8 cellular contexts compared by ENCODE assay signal in the genomic region with DNA sequence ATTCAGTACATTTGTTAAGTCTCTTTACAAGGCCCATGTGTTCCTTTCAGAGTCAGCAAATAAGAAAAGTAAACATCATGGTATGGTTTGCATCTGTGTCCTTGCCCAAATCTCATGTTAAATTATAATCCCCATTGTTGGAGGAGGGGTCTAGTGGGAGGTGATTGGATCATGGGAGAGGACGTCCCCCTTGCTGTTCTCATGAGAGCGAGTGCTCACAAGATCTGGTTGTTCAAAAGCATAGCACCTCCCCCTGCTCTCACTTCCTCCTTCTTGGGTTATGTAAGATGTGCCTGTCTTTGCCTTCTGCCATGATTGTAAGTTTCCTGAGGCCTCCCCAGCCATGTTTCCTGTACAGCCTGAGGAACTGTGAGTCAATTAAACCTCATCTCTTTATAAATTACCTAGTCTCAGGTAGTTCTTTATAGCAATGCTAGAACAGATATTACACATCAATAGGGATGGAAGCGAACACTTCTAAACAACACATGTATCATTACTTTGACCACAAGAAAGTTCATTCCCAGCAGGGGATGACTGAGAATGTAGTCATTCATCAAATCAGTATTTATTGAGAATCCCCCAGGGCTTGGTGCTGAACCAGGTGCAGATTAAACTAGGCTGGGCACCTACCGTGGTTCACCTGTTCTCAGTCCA. TPM values are rescaled to one million over a fixed set of nuclear protein-coding genes. Genes with fewer than 3 reads are reported as not detected.
DNase-seq lines count a peak whose midpoint lies in the region; ATAC-seq and TF ChIP-seq lines count a peak whose summit lies in the region.

No MANE protein-coding gene starts in this region.

- peak overlapping the region; percentile 66 for H3K27ac ChIP-seq in OCI-LY3 (ENCODE audit: low read length)
- no peak overlapping the region for H3K27ac ChIP-seq in mesendoderm (ENCODE audit: low read depth, low read length)
- no peak overlapping the region for H3K27ac ChIP-seq in CD8-positive, alpha-beta memory T cell (ENCODE audit: low read depth, low read length)

- no peak for TF ChIP-seq CTCF in OCI-LY3 (IDR thresholded peaks at IDR 0.05; ENCODE audit: low read depth, low read length)
- no peak for TF ChIP-seq CTCF in activated CD8-positive, alpha-beta T cell treated with anti-CD3 and anti-CD28 coated beads for 36 hours (IDR thresholded peaks at IDR 0.05)

- no peaks in the 10 kb centered on the region for H3K79me1 ChIP-seq in mesendoderm (ENCODE audit: low read length)

- H3K9me3 ChIP-seq in OCI-LY3 (ENCODE audit: insufficient read depth, low read length), result 0 out of 2 replicates have a peak, but pooled peaks cover 4% of the 10 kb centered on the region
- H3K9me3 ChIP-seq in CD8-positive, alpha-beta memory T cell (ENCODE audit: low read length), result no peaks in the 10 kb centered on the region

- H4K5ac ChIP-seq in mesendoderm (ENCODE audit: low read length), result no peak overlapping the region

- H3K56ac ChIP-seq in mesendoderm (ENCODE audit: low read length), result no peak overlapping the region

- H3K4me1 Mint-ChIP-seq in CD8-positive, alpha-beta memory T cell, result peaks cover 13 to 18% (median 15%) of the 10 kb centered on the region in 3 donors
- peaks cover 31% of the 10 kb centered on the region for H3K4me1 Mint-ChIP-seq in activated CD8-positive, alpha-beta T cell treated with anti-CD3 and anti-CD28 coated beads for 36 hours (ENCODE audit: low read depth)

- H2BK5ac ChIP-seq in mesendoderm (ENCODE audit: low read length), result no peak overlapping the region

- CTCF ChIA-PET in CD8-positive, alpha-beta memory T cell (lab: Charles Lee), result no interaction called here
- CTCF ChIA-PET in activated CD8-positive, alpha-beta T cell treated with anti-CD3 and anti-CD28 coated beads for 36 hours (lab: Charles Lee), result interaction anchor here (2.1 kb wide), 1 partner anchor 24 kb away, joined by 10 read pairs; no protein-coding TSS in a partner anchor

- H3K9me3 Mint-ChIP-seq in CD8-positive, alpha-beta memory T cell, result no peaks in the 10 kb centered on the region
- H3K9me3 Mint-ChIP-seq in activated CD8-positive, alpha-beta T cell treated with anti-CD3 and anti-CD28 coated beads for 36 hours, result no peaks in the 10 kb centered on the region

- no peak overlapping the region for H3K23ac ChIP-seq in mesendoderm (ENCODE audit: low read length)

- DNase-seq in mesendoderm, result peak; percentile 59
- DNase-seq in NCI-H1930 (lab: John Stamatoyannopoulos, UW), result no peak
- no peak for DNase-seq in cortex of kidney (lab: John Stamatoyannopoulos, UW)
- DNase-seq in CD8-positive, alpha-beta memory T cell, result no peak
- no peak for DNase-seq in activated CD8-positive, alpha-beta T cell treated with anti-CD3 and anti-CD28 coated beads for 36 hours

- H3K4me2 ChIP-seq in OCI-LY3 (ENCODE audit: low read length), result peak overlapping the region; percentile 58
- no peak overlapping the region for H3K4me2 ChIP-seq in mesendoderm (ENCODE audit: low read length)

- H2BK120ac ChIP-seq in mesendoderm (ENCODE audit: low read depth, low read length), result no peak overlapping the region

- peak overlapping the region; percentile 71; the same call in 1 of the 2 replicates for H2AFZ ChIP-seq in OCI-LY3 (ENCODE audit: low read depth, low read length)

- H3K4me3 ChIP-seq in OCI-LY3 (ENCODE audit: low read length) (peak overlapping the region; percentile 51), mesendoderm (ENCODE audit: low read length) (no peak overlapping the region)
- no peak overlapping the region for H3K4me3 ChIP-seq in CD8-positive, alpha-beta memory T cell (ENCODE audit: low read length)

- H3K36me3 ChIP-seq in OCI-LY3 (replicated peaks; ENCODE audit: low read depth, low read length) (peaks cover 25% of the 10 kb centered on the region), mesendoderm (ENCODE audit: control insufficient read depth, insufficient read depth, low read length) (no peaks in the 10 kb centered on the region)
- H3K36me3 ChIP-seq in CD8-positive, alpha-beta memory T cell (ENCODE audit: insufficient read depth, low read length), result no peaks in the 10 kb centered on the region

- H2BK15ac ChIP-seq in mesendoderm (replicated peaks; ENCODE audit: low read depth), result no peak overlapping the region

- H3K18ac ChIP-seq in mesendoderm (ENCODE audit: low read length), result no peak overlapping the region

- H3K9ac ChIP-seq in OCI-LY3 (ENCODE audit: low read length) (peak overlapping the region; percentile 35; the same call in 1 of the 2 replicates), mesendoderm (ENCODE audit: low read length) (no peak overlapping the region)

- H4K8ac ChIP-seq in mesendoderm (ENCODE audit: low read depth, low read length), result no peak overlapping the region

- no peak overlapping the region for H3K27ac Mint-ChIP-seq in CD8-positive, alpha-beta memory T cell
- H3K27ac Mint-ChIP-seq in activated CD8-positive, alpha-beta T cell treated with anti-CD3 and anti-CD28 coated beads for 36 hours, result no peak overlapping the region

- H4K20me1 ChIP-seq in OCI-LY3 (ENCODE audit: insufficient read depth, low read length), result no peaks in the 10 kb centered on the region

- H3K27me3 Mint-ChIP-seq in CD8-positive, alpha-beta memory T cell, result no peaks in the 10 kb centered on the region
- peaks cover 2% of the 10 kb centered on the region for H3K27me3 Mint-ChIP-seq in activated CD8-positive, alpha-beta T cell treated with anti-CD3 and anti-CD28 coated beads for 36 hours

- H3K4me3 Mint-ChIP-seq in CD8-positive, alpha-beta memory T cell, result no peak overlapping the region
- H3K4me3 Mint-ChIP-seq in activated CD8-positive, alpha-beta T cell treated with anti-CD3 and anti-CD28 coated beads for 36 hours, result no peak overlapping the region

- peaks cover 21% of the 10 kb centered on the region for H3K4me1 ChIP-seq in OCI-LY3 (ENCODE audit: low read length)
- peaks cover 2% of the 10 kb centered on the region for H3K4me1 ChIP-seq in mesendoderm (ENCODE audit: control insufficient read depth, low read depth, low read length)
- H3K4me1 ChIP-seq in CD8-positive, alpha-beta memory T cell (ENCODE audit: insufficient read depth, low read length), result peaks cover 7% of the 10 kb centered on the region

- no peaks in the 10 kb centered on the region for H3K79me2 ChIP-seq in OCI-LY3 (ENCODE audit: low read length)
- H3K79me2 ChIP-seq in mesendoderm (ENCODE audit: control insufficient read depth, insufficient read depth, low read length), result no peaks in the 10 kb centered on the region

- intact Hi-C loops in activated CD8-positive, alpha-beta T cell treated with anti-CD3 and anti-CD28 coated beads for 36 hours (cut with micrococcal nuclease), result no loop called here

- H3K36me3 Mint-ChIP-seq in CD8-positive, alpha-beta memory T cell, result peaks cover 0 to 4% (median 1%) of the 10 kb centered on the region in 3 donors
- H3K36me3 Mint-ChIP-seq in activated CD8-positive, alpha-beta T cell treated with anti-CD3 and anti-CD28 coated beads for 36 hours (ENCODE audit: low read depth), result peaks cover 7% of the 10 kb centered on the region

- POLR2A ChIA-PET in CD8-positive, alpha-beta memory T cell (lab: Charles Lee), result no interaction called here
- POLR2A ChIA-PET in activated CD8-positive, alpha-beta T cell treated with anti-CD3 and anti-CD28 coated beads for 36 hours (lab: Charles Lee), result interaction anchor here (1.2 kb wide), 1 partner anchor 24 kb away, joined by 3 read pairs; no protein-coding TSS in a partner anchor

- H3K27me3 ChIP-seq in OCI-LY3 (ENCODE audit: low read depth, low read length), result no peaks in the 10 kb centered on the region
- peaks cover 1% of the 10 kb centered on the region for H3K27me3 ChIP-seq in mesendoderm (ENCODE audit: insufficient read depth, low read length, poor library complexity)
- H3K27me3 ChIP-seq in CD8-positive, alpha-beta memory T cell (ENCODE audit: insufficient read depth, low read length, poor library complexity, severe bottlenecking), result no peaks in the 10 kb centered on the region

- no peak overlapping the region for H3K4ac ChIP-seq in mesendoderm (ENCODE audit: low read depth, low read length)

- WGBS in mesendoderm (ENCODE audit: extremely low coverage, insufficient coverage, low lambda C conversion rate), result no CpG with 5 or more reads among the region's 4 CpGs

- H2AK5ac ChIP-seq in mesendoderm (ENCODE audit: low read length), result no peak overlapping the region

- ATAC-seq in GM18861 (IDR thresholded peaks at IDR 0.05; ENCODE audit: unreplicated experiment) (peak; percentile 62), HG02759 (IDR thresholded peaks at IDR 0.05; ENCODE audit: unreplicated experiment) (peak; percentile 57)
- ATAC-seq in activated CD8-positive, alpha-beta T cell treated with anti-CD3 and anti-CD28 coated beads for 36 hours, result no peak

RNA-seq across cellular contexts. Expression of a gene that starts 4.1 kb away (rescaled TPM):
- 0.29 TPM for polyA plus RNA-seq in mesendoderm (2013, experiment 1 of 2)
- polyA plus RNA-seq in mesendoderm (2013, experiment 2 of 2), result 0.35 TPM
- under 1 TPM; 0.39 to 0.40 TPM for total RNA-seq in CD8-positive, alpha-beta memory T cell
- polyA plus RNA-seq in CD8-positive, alpha-beta memory T cell, result 0.21 TPM
- under 1 TPM; 0.56 to 0.65 TPM for total RNA-seq in activated CD8-positive, alpha-beta T cell treated with anti-CD3 and anti-CD28 coated beads for 36 hours

RNA-seq across cellular contexts. Expression of a gene that starts 15.4 kb away (rescaled TPM):
- polyA plus RNA-seq in mesendoderm (2013, experiment 1 of 2), result 44.4 TPM
- 43.9 TPM for polyA plus RNA-seq in mesendoderm (2013, experiment 2 of 2)
- 10 to 100 TPM; 48.0 to 48.1 TPM for total RNA-seq in CD8-positive, alpha-beta memory T cell
- 33.2 TPM for polyA plus RNA-seq in CD8-positive, alpha-beta memory T cell
- total RNA-seq in activated CD8-positive, alpha-beta T cell treated with anti-CD3 and anti-CD28 coated beads for 36 hours, result 10 to 100 TPM; 38.9 to 44.5 TPM

RNA-seq across cellular contexts. Expression of a gene that starts 15.7 kb away (rescaled TPM):
- polyA plus RNA-seq in mesendoderm (2013, experiment 1 of 2), result 14.8 TPM
- polyA plus RNA-seq in mesendoderm (2013, experiment 2 of 2), result 14.7 TPM
- total RNA-seq in CD8-positive, alpha-beta memory T cell, result 10 to 100 TPM; 16.4 to 16.5 TPM
- polyA plus RNA-seq in CD8-positive, alpha-beta memory T cell, result 4.3 TPM
- 10 to 100 TPM; 18.9 to 20.4 TPM for total RNA-seq in activated CD8-positive, alpha-beta T cell treated with anti-CD3 and anti-CD28 coated beads for 36 hours
